ENCODE assay signal across 22 cellular contexts in genomic region chr13:111335263-111335662, GRCh38. TPM values are rescaled to one million over a fixed set of nuclear protein-coding genes. Genes with fewer than 3 reads are reported as not detected.
DNase-seq lines count a peak whose midpoint lies in the region; ATAC-seq lines count a peak whose summit lies in the region.
"Had no signal": no experiment of that assay in that cellular context is flagged by ENCODE, and none has a peak within 500 bp of the region (broad histone marks: within the 10 kb centered on the region; RNA-seq: fewer than 3 reads in every experiment).

No MANE protein-coding gene starts in this region.

- peaks cover 6% of the 10 kb centered on the region for H3K9me3 Mint-ChIP-seq in activated CD8-positive, alpha-beta memory T cell treated with anti-CD3 and anti-CD28 coated beads, Interleukin-2, amount 10 ng/mL, durations not matched to agents 7 days and 5 days (ENCODE audit: low read depth)

- DNase-seq in Ammon's horn (ENCODE audit: low spot score) (peak; percentile 18), D341Med (ENCODE audit: low spot score) (peak; percentile 3), left lobe of liver (ENCODE audit: low spot score) (peak; percentile 21), NCI-H1417 treated with DMSO at 0.1 percent for 48 hours (lab: John Stamatoyannopoulos, UW) (no peak), DMS153 treated with DMSO at 0.1 percent for 48 hours (lab: John Stamatoyannopoulos, UW; ENCODE audit: unreplicated experiment) (no peak)
- DNase-seq in activated CD8-positive, alpha-beta memory T cell treated with anti-CD3 and anti-CD28 coated beads, Interleukin-2, amount 10 ng/mL, durations not matched to agents 7 days and 5 days, result peak; percentile 35
- no peak for DNase-seq in activated naive CD4-positive, alpha-beta T cell treated with Interleukin-2 at 50 U/mL for 16 hours
- DNase-seq: CD4-positive, alpha-beta T cell; COR-L47; GF-D8; GOT3; KBM-7; NCI-H1105; NCI-H1694; NCI-H2081; NCI-H2171 treated with DMSO at 0.1 percent for 48 hours; NCI-H524 treated with DMSO at 0.1 percent for 48 hours; NCI-H82; Peyer's patch had no signal

- H3K4me1 Mint-ChIP-seq in activated CD8-positive, alpha-beta memory T cell treated with anti-CD3 and anti-CD28 coated beads, Interleukin-2, amount 10 ng/mL, durations not matched to agents 7 days and 5 days, result no peaks in the 10 kb centered on the region

- no peak overlapping the region for H3K27ac Mint-ChIP-seq in activated CD8-positive, alpha-beta memory T cell treated with anti-CD3 and anti-CD28 coated beads, Interleukin-2, amount 10 ng/mL, durations not matched to agents 7 days and 5 days
- H3K27ac Mint-ChIP-seq: CD4-positive, alpha-beta T cell had no signal

- H3K27me3 Mint-ChIP-seq in activated CD8-positive, alpha-beta memory T cell treated with anti-CD3 and anti-CD28 coated beads, Interleukin-2, amount 10 ng/mL, durations not matched to agents 7 days and 5 days, result peaks cover 5% of the 10 kb centered on the region
- H3K27me3 Mint-ChIP-seq: CD4-positive, alpha-beta T cell had no signal

- CTCF ChIA-PET in activated CD8-positive, alpha-beta memory T cell treated with anti-CD3 and anti-CD28 coated beads, Interleukin-2, amount 10 ng/mL, durations not matched to agents 7 days and 5 days (lab: Charles Lee), result no interaction called here

- no peak for ATAC-seq in activated CD8-positive, alpha-beta memory T cell treated with anti-CD3 and anti-CD28 coated beads, Interleukin-2, amount 10 ng/mL, durations not matched to agents 7 days and 5 days
- ATAC-seq in left lobe of liver (no peak), GM18907 (IDR thresholded peaks at IDR 0.05; ENCODE audit: unreplicated experiment) (no peak)
- ATAC-seq: HCT116 had no signal

- H3K36me3 Mint-ChIP-seq in activated CD8-positive, alpha-beta memory T cell treated with anti-CD3 and anti-CD28 coated beads, Interleukin-2, amount 10 ng/mL, durations not matched to agents 7 days and 5 days, result no peaks in the 10 kb centered on the region

- H3K4me3 Mint-ChIP-seq in activated CD8-positive, alpha-beta memory T cell treated with anti-CD3 and anti-CD28 coated beads, Interleukin-2, amount 10 ng/mL, durations not matched to agents 7 days and 5 days, result no peak overlapping the region
- H3K4me3 Mint-ChIP-seq: CD4-positive, alpha-beta T cell had no signal

RNA-seq across cellular contexts. Expression of gene TEX29, which starts 14.8 kb away (rescaled TPM):
- under 1 TPM; 0.40 to 0.96 TPM for total RNA-seq in activated CD8-positive, alpha-beta memory T cell treated with anti-CD3 and anti-CD28 coated beads, Interleukin-2, amount 10 ng/mL, durations not matched to agents 7 days and 5 days
- 0.53 TPM for total RNA-seq in left lobe of liver
- total RNA-seq: OCI-LY7, Peyer's patch had no signal

Comparison
In these comparisons a context has a peak if more than half of its experiments do, and no peak if none do; other contexts are left out.
1. DNase-seq: peak in Ammon's horn (single experiment), D341Med (single experiment), activated CD8-positive, alpha-beta memory T cell treated with anti-CD3 and anti-CD28 coated beads, Interleukin-2, amount 10 ng/mL, durations not matched to agents 7 days and 5 days (single experiment) and left lobe of liver (single experiment); none in NCI-H1417 treated with DMSO at 0.1 percent for 48 hours (single experiment), DMS153 treated with DMSO at 0.1 percent for 48 hours (single experiment) and activated naive CD4-positive, alpha-beta T cell treated with Interleukin-2 at 50 U/mL for 16 hours (single experiment).